16 cellular contexts compared by ENCODE assay signal in the genomic region with DNA sequence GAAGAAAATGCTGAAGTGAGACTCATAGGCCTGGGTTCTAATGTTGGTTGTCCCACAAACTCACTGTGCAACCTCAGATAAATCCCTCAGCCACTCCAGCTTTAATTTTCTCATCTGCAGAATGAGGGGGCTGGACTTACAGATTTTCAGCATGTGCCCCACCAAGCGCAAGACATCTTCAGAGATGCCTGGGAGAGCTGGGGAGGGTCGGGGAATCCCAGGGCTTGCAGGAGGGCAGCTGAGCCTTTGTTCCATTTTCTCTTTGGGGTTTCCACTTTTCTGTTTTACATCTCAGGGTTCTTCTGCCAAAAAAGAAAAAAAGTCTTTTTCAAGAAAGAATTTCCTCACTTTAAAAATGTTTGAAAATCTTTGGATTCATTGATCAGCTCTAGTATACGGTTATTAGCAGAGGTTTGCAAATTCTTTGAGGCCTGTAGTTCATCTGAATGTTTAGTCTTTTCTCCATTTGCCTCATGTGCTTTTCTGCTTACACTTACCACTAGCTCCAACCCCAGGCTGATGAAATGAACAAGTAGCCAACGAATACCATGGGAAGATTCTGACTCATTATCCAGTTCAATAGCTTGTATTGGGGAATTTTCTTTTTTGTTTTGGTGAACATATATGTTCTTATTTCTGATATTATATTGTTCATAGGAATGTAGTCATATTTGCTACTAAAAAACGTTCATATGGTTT. TPM values are rescaled to one million over a fixed set of nuclear protein-coding genes. Genes with fewer than 3 reads are reported as not detected.
DNase-seq lines count a peak whose midpoint lies in the region; ATAC-seq and TF ChIP-seq lines count a peak whose summit lies in the region.
"Had no signal": no experiment of that assay in that cellular context is flagged by ENCODE, and none has a peak within 500 bp of the region (broad histone marks: within the 10 kb centered on the region; RNA-seq: fewer than 3 reads in every experiment).

No MANE protein-coding gene starts in this region.

- TF ChIP-seq CTCF in GM12865 (IDR thresholded peaks at IDR 0.05; ENCODE audit: insufficient read depth, low read depth, low read length, missing control alignments) (no peak), RWPE2 (IDR thresholded peaks at IDR 0.05; ENCODE audit: poor library complexity, severe bottlenecking) (no peak)

- H3K79me2 ChIP-seq in GM23248 (ENCODE audit: insufficient read depth) = peaks cover 81% of the 10 kb centered on the region

- peaks cover 2% of the 10 kb centered on the region for H3K4me1 Mint-ChIP-seq in activated CD8-positive, alpha-beta memory T cell treated with anti-CD3 and anti-CD28 coated beads, Interleukin-2, amount 10 ng/mL, durations not matched to agents 7 days and 5 days

- ATAC-seq in RWPE2 (ENCODE audit: low read depth) = no peak
- ATAC-seq in left lobe of liver = peak; percentile 37
- no peak for ATAC-seq in HG03460 (IDR thresholded peaks at IDR 0.05; ENCODE audit: unreplicated experiment)
- no peak for ATAC-seq in activated CD8-positive, alpha-beta memory T cell treated with anti-CD3 and anti-CD28 coated beads, Interleukin-2, amount 10 ng/mL, durations not matched to agents 7 days and 5 days

- H3K4me1 ChIP-seq in GM23248 (ENCODE audit: insufficient read depth) (peaks cover 11% of the 10 kb centered on the region; the same call in 1 of the 2 replicates), RWPE2 (ENCODE audit: insufficient read depth, poor library complexity, severe bottlenecking) (no peaks in the 10 kb centered on the region)
- H3K4me1 ChIP-seq: BE2C had no signal

- H3K27ac Mint-ChIP-seq in activated CD8-positive, alpha-beta memory T cell treated with anti-CD3 and anti-CD28 coated beads, Interleukin-2, amount 10 ng/mL, durations not matched to agents 7 days and 5 days = no peak overlapping the region
- H3K27ac Mint-ChIP-seq: dendritic cell treated with granulocyte-macrophage colony-stimulating factor and Interleukin-4, amounts not matched to agents 40 ng/mL and 50 ng/mL, for 4 days; stimulated activated naive CD8-positive, alpha-beta T cell treated with anti-CD3 and anti-CD28 coated beads, Interleukin-15, Interleukin-2, amounts not matched to agents 100 ng/mL and 50 ng/mL, for 24 hours had no signal

- 0 out of 2 replicates have a peak overlapping the region, but pooled peaks have one; percentile 11 for H2AFZ ChIP-seq in GM23248

- no peaks in the 10 kb centered on the region for H3K9me3 ChIP-seq in GM23248 (ENCODE audit: low read depth)
- no peaks in the 10 kb centered on the region for H3K9me3 ChIP-seq in RWPE2 (ENCODE audit: severe bottlenecking)
- H3K9me3 ChIP-seq: BE2C had no signal

- no peak overlapping the region for H3K4me3 Mint-ChIP-seq in activated CD8-positive, alpha-beta memory T cell treated with anti-CD3 and anti-CD28 coated beads, Interleukin-2, amount 10 ng/mL, durations not matched to agents 7 days and 5 days
- H3K4me3 Mint-ChIP-seq: dendritic cell treated with granulocyte-macrophage colony-stimulating factor and Interleukin-4, amounts not matched to agents 40 ng/mL and 50 ng/mL, for 4 days; stimulated activated naive CD8-positive, alpha-beta T cell treated with anti-CD3 and anti-CD28 coated beads, Interleukin-15, Interleukin-2, amounts not matched to agents 100 ng/mL and 50 ng/mL, for 24 hours had no signal

- no peaks in the 10 kb centered on the region for H3K36me3 Mint-ChIP-seq in activated CD8-positive, alpha-beta memory T cell treated with anti-CD3 and anti-CD28 coated beads, Interleukin-2, amount 10 ng/mL, durations not matched to agents 7 days and 5 days

- H3K4me2 ChIP-seq in GM23248 (ENCODE audit: unreplicated experiment) = no peak overlapping the region

- peak overlapping the region; percentile 29 for H3K27ac ChIP-seq in GM23248
- peak overlapping the region; percentile 9 for H3K27ac ChIP-seq in RWPE2 (ENCODE audit: poor library complexity, severe bottlenecking)
- H3K27ac ChIP-seq: WERI-Rb-1 had no signal

- WGBS in GM23248 (ENCODE audit: low coverage in 1 of 2, low lambda C conversion rate in 2 of 2, missing lambda C conversion rate in 2 of 2), 2 experiments = 47 to 53% methylated on average over 5 of the region's 5 CpGs

- no peaks in the 10 kb centered on the region for H3K9me3 Mint-ChIP-seq in activated CD8-positive, alpha-beta memory T cell treated with anti-CD3 and anti-CD28 coated beads, Interleukin-2, amount 10 ng/mL, durations not matched to agents 7 days and 5 days (ENCODE audit: low read depth)
- H3K9me3 Mint-ChIP-seq: dendritic cell treated with granulocyte-macrophage colony-stimulating factor and Interleukin-4, amounts not matched to agents 40 ng/mL and 50 ng/mL, for 4 days; stimulated activated naive CD8-positive, alpha-beta T cell treated with anti-CD3 and anti-CD28 coated beads, Interleukin-15, Interleukin-2, amounts not matched to agents 100 ng/mL and 50 ng/mL, for 24 hours had no signal

- H3K4me3 ChIP-seq in GM12865 (ENCODE audit: low read depth, low read length) (peak overlapping the region; percentile 17), GM23248 (no peak overlapping the region), RWPE2 (ENCODE audit: severe bottlenecking) (no peak overlapping the region)

- 0 out of 2 replicates have a peak overlapping the region, but pooled peaks have one; percentile 9 for H3K9ac ChIP-seq in GM23248

- H3K36me3 ChIP-seq in GM23248 (ENCODE audit: low read depth) (no peaks in the 10 kb centered on the region), RWPE2 (ENCODE audit: low read depth) (peaks cover 7% of the 10 kb centered on the region; the same call in 1 of the 2 replicates)
- H3K36me3 ChIP-seq: WERI-Rb-1 had no signal

- peaks cover 13% of the 10 kb centered on the region; the same call in 1 of the 2 replicates for H3F3A ChIP-seq in GM23248 (ENCODE audit: insufficient read depth)

- H3K9me2 ChIP-seq in GM23248 (ENCODE audit: insufficient read depth) = no peaks in the 10 kb centered on the region

- in situ Hi-C loops in GM23248 (cut with MboI) (no loop called here), G401 (cut with HindIII; ENCODE audit: low sequenced_read_pairs) (no loop called here)

- no peaks in the 10 kb centered on the region for H4K20me1 ChIP-seq in GM23248 (ENCODE audit: insufficient read depth)

- DNase-seq in GM12865 (ENCODE audit: low read depth) = peak; percentile 61
- peak; percentile 62 for DNase-seq in GM23248
- DNase-seq in RWPE2 (ENCODE audit: low spot score) = no peak
- DNase-seq in left lobe of liver (ENCODE audit: low spot score) = no peak
- DNase-seq in G401 (ENCODE audit: low spot score) = no peak
- DNase-seq in Kasumi-1 (lab: John Stamatoyannopoulos, UW) = no peak
- DNase-seq in activated CD8-positive, alpha-beta memory T cell treated with anti-CD3 and anti-CD28 coated beads, Interleukin-2, amount 10 ng/mL, durations not matched to agents 7 days and 5 days = no peak
- DNase-seq: BE2C, DND-41, NCI-H510A treated with DMSO at 0.1 percent for 48 hours, retina, SHP77 treated with DMSO at 0.1 percent for 48 hours, WERI-Rb-1 had no signal

- H3K27me3 ChIP-seq in GM23248 (replicated peaks; ENCODE audit: insufficient read depth) (no peaks in the 10 kb centered on the region), RWPE2 (ENCODE audit: insufficient read depth, poor library complexity, severe bottlenecking) (no peaks in the 10 kb centered on the region)
- H3K27me3 ChIP-seq: BE2C had no signal

- CTCF ChIA-PET in activated CD8-positive, alpha-beta memory T cell treated with anti-CD3 and anti-CD28 coated beads, Interleukin-2, amount 10 ng/mL, durations not matched to agents 7 days and 5 days (lab: Charles Lee) = interaction anchor here (2.3 kb wide), 1 partner anchor 11 kb away, joined by 6 read pairs; no protein-coding TSS in a partner anchor

- no peaks in the 10 kb centered on the region for H3K27me3 Mint-ChIP-seq in activated CD8-positive, alpha-beta memory T cell treated with anti-CD3 and anti-CD28 coated beads, Interleukin-2, amount 10 ng/mL, durations not matched to agents 7 days and 5 days
- H3K27me3 Mint-ChIP-seq: dendritic cell treated with granulocyte-macrophage colony-stimulating factor and Interleukin-4, amounts not matched to agents 40 ng/mL and 50 ng/mL, for 4 days; stimulated activated naive CD8-positive, alpha-beta T cell treated with anti-CD3 and anti-CD28 coated beads, Interleukin-15, Interleukin-2, amounts not matched to agents 100 ng/mL and 50 ng/mL, for 24 hours had no signal

RNA-seq across cellular contexts. Expression of gene CHD9, which starts 56.4 kb away (rescaled TPM):
- total RNA-seq in GM23248 (2014; rRNA removed; shearing (Covaris generic)) = 20.5 and 24.0 TPM in 2 replicates
- polyA plus RNA-seq in GM23248 (2016; fragmentation: Nextera tagmentation; extraction: Ambion mirVana) = 38.1 and 47.4 TPM in 2 replicates
- total RNA-seq in left lobe of liver = 34.7 TPM
- total RNA-seq in G401 (2014; rRNA removed; shearing (Covaris generic)) = 18.3 and 31.1 TPM in 2 replicates
- total RNA-seq in activated CD8-positive, alpha-beta memory T cell treated with anti-CD3 and anti-CD28 coated beads, Interleukin-2, amount 10 ng/mL, durations not matched to agents 7 days and 5 days = 10 to 100 TPM; 23.7 to 32.7 TPM

RNA-seq across cellular contexts. Expression of gene CHD9NB, which starts 58.5 kb away (rescaled TPM):
- 0.22 and 0.25 TPM in 2 replicates for total RNA-seq in GM23248 (2014; rRNA removed; shearing (Covaris generic))
- 0.15 and 0.20 TPM in 2 replicates for polyA plus RNA-seq in GM23248 (2016; fragmentation: Nextera tagmentation; extraction: Ambion mirVana)
- total RNA-seq in left lobe of liver = 1.1 TPM
- total RNA-seq in G401 (2014; rRNA removed; shearing (Covaris generic)) = 43.5 and 58.1 TPM in 2 replicates
- under 1 TPM; 0.52 to 0.79 TPM for total RNA-seq in activated CD8-positive, alpha-beta memory T cell treated with anti-CD3 and anti-CD28 coated beads, Interleukin-2, amount 10 ng/mL, durations not matched to agents 7 days and 5 days

Comparison
In these comparisons a context has a peak if more than half of its experiments do, and no peak if none do; other contexts are left out.
1. DNase-seq: peak in GM12865 (single experiment) and GM23248 (single experiment); none in RWPE2 (single experiment), left lobe of liver (single experiment), G401 (single experiment), Kasumi-1 (0 of 2) and activated CD8-positive, alpha-beta memory T cell treated with anti-CD3 and anti-CD28 coated beads, Interleukin-2, amount 10 ng/mL, durations not matched to agents 7 days and 5 days (single experiment).
2. RNA of gene CHD9NB, which starts 58.5 kb away (total RNA-seq): 43.5 to 58.1 TPM in G401; 1.1 TPM in left lobe of liver (single experiment), 0.52 to 0.79 TPM in activated CD8-positive, alpha-beta memory T cell treated with anti-CD3 and anti-CD28 coated beads, Interleukin-2, amount 10 ng/mL, durations not matched to agents 7 days and 5 days and 0.22 to 0.25 TPM in GM23248; every median in the first group is over 10 times any median in the second.